ENCODE assay signal across 1 cellular context in genomic region chr7:53237344-53237913, GRCh38.
TF ChIP-seq lines count a peak whose summit lies in the region.

No MANE protein-coding gene starts in this region.

TF ChIP-seq in WTC11, 78 proteins besides CTCF, POLR2A, EP300 and RAD21 (continued from another document):
- TF ChIP-seq ATF2 (CRISPR knock-in tag; IDR thresholded peaks at IDR 0.05; ENCODE audit: borderline replicate concordance, low read depth) = no peak
- no peak for TF ChIP-seq GTF2I (CRISPR knock-in tag; conservative IDR thresholded peaks at IDR 0.05)
